ENCODE assay signal across 17 cellular contexts in the genomic region with DNA sequence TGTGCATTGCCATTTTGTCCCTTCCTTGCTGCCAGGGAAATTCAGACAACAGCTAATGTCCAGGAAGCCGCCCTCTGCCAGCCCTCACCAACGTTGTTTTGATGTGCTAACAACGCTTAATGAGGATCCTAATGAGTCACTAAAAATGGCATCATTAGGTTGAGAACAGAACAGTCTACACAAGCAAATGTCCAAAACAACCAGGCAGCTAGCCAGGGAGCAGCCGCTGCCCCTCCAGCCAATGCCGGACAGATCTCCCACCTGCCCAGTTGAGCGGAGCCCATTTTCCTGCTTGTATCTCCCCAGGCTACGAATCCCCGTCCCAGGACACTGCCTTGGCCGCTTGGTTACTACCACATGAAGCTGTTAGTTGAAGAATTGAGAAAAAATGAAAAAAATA. TPM values are rescaled to one million over a fixed set of nuclear protein-coding genes. Genes with fewer than 3 reads are reported as not detected.
DNase-seq lines count a peak whose midpoint lies in the region; ATAC-seq, FAIRE-seq and TF ChIP-seq lines count a peak whose summit lies in the region.
"Had no signal": no experiment of that assay in that cellular context is flagged by ENCODE, and none has a peak within 500 bp of the region (broad histone marks: within the 10 kb centered on the region; RNA-seq: fewer than 3 reads in every experiment).

No MANE protein-coding gene starts in this region.

- peaks cover 10 to 16% of the 10 kb centered on the region in 2 experiments for H3K4me1 Mint-ChIP-seq in H9

- TF ChIP-seq CTCF in H9 (conservative IDR thresholded peaks at IDR 0.05) (no peak), coronary artery (IDR thresholded peaks at IDR 0.05) (no peak), upper lobe of left lung (IDR thresholded peaks at IDR 0.05) (no peak)

- no peak overlapping the region for H2BK15ac ChIP-seq in H9 (ENCODE audit: low read depth, low read length)

- no peaks in the 10 kb centered on the region for H3K23me2 ChIP-seq in H9 (ENCODE audit: insufficient read length, low read depth, low read length, poor library complexity, severe bottlenecking)

- no peaks in the 10 kb centered on the region for H3K36me3 ChIP-seq in upper lobe of left lung

- no peak overlapping the region for H3K14ac ChIP-seq in H9 (ENCODE audit: insufficient read depth, low read length)

- H3K27ac ChIP-seq in H9 (ENCODE audit: insufficient read length, low read depth, low read length) (no peak overlapping the region), coronary artery (no peak overlapping the region), upper lobe of left lung (no peak overlapping the region)

- H3K4me2 ChIP-seq in H9 (ENCODE audit: insufficient read depth, insufficient read length, low read length) = no peak overlapping the region

- H3K4me1 ChIP-seq in H9 (ENCODE audit: insufficient read depth, low read length) = peaks cover 6% of the 10 kb centered on the region
- no peaks in the 10 kb centered on the region for H3K4me1 ChIP-seq in upper lobe of left lung

- H3K18ac ChIP-seq in H9 (ENCODE audit: insufficient read length, low read depth, low read length) = peak overlapping the region; percentile 25

- no CpG with 5 or more reads among the region's 9 CpGs for WGBS in H9 (ENCODE audit: extremely low coverage, insufficient read length, low lambda C conversion rate)
- WGBS in upper lobe of left lung, 2 donors = 74 to 82% methylated on average over 9 of the region's 9 CpGs

- no peak overlapping the region for H2BK5ac ChIP-seq in H9 (ENCODE audit: insufficient read length, low read length)

- H3K9ac ChIP-seq in H9 (ENCODE audit: extremely low read depth, insufficient read length, low read length) = no peak overlapping the region

- H2BK20ac ChIP-seq in H9 (ENCODE audit: low read depth, low read length, poor library complexity, severe bottlenecking) = no peak overlapping the region

- DNase-seq in H9 (peak; percentile 18), coronary artery (ENCODE audit: low spot score) (peak; percentile 35), posterior vena cava (ENCODE audit: low spot score) (peak; percentile 69), upper lobe of left lung (peak; percentile 6 to 24), frontal cortex (ENCODE audit: low spot score in 2 of 2) (no peak)
- no peak for DNase-seq in activated CD4-positive, alpha-beta T cell treated with anti-CD3 and anti-CD28 coated beads, Interleukin-2, amount 50 U/mL, for 48 hours
- DNase-seq: COR-L47; GOT3; HFFc6; NCI-H1092; NCI-H226; NCI-H526 treated with DMSO at 0.1 percent for 48 hours; NK-92 treated with Interleukin-12 subunit alpha and Interleukin-12 subunit beta, amount 100 ng/mL, for 24 hours; SHP77 treated with DMSO at 0.1 percent for 48 hours had no signal

- H3K9me3 ChIP-seq in H9 (ENCODE audit: control insufficient read depth, low read depth, low read length) (no peaks in the 10 kb centered on the region), upper lobe of left lung (peaks cover 0 to 6% (median 4%) of the 10 kb centered on the region in 4 donors)

- no peak overlapping the region for H4K5ac ChIP-seq in H9 (ENCODE audit: insufficient read length, low read depth, low read length)

- H3K36me3 Mint-ChIP-seq in H9 (ENCODE audit: insufficient read depth in 1 of 3, low read depth in 3 of 3) = peaks cover 0 to 4% (median 0%) of the 10 kb centered on the region in 3 experiments; a peak in 2 of 7 replicates

- intact Hi-C loops in posterior vena cava (cut with DNase I) = no loop called here

- H2AK5ac ChIP-seq in H9 (ENCODE audit: insufficient read length, low read length) = no peak overlapping the region

- H3K4ac ChIP-seq in H9 (ENCODE audit: low read depth, low read length) = no peak overlapping the region

- no peak overlapping the region for H4K8ac ChIP-seq in H9 (replicated peaks; ENCODE audit: insufficient read length, low read depth, low read length)

- H4K91ac ChIP-seq in H9 (ENCODE audit: insufficient read length, low read depth, low read length) = no peak overlapping the region

- H4K20me1 ChIP-seq in H9 (ENCODE audit: control insufficient read depth, insufficient read depth, insufficient read length) = peaks cover 2% of the 10 kb centered on the region

- ATAC-seq in upper lobe of left lung (ENCODE audit: low FRiP score in 2 of 2) = no peak
- ATAC-seq in HG02642 (IDR thresholded peaks at IDR 0.05; ENCODE audit: poor library complexity, unreplicated experiment) = no peak

- H3K4me3 ChIP-seq in coronary artery = no peak overlapping the region
- no peak overlapping the region for H3K4me3 ChIP-seq in upper lobe of left lung

- no peaks in the 10 kb centered on the region for H3K79me2 ChIP-seq in H9 (ENCODE audit: insufficient read depth, low read length)

- TF ChIP-seq POLR2A in upper lobe of left lung (IDR thresholded peaks at IDR 0.05) = no peak

- FAIRE-seq in frontal cortex (lab: Jason Lieb, UNC) = no peak

- peaks cover 26% of the 10 kb centered on the region for H3K27me3 Mint-ChIP-seq in H9 (ENCODE audit: low read depth)

- H3K9me3 Mint-ChIP-seq in H9 = peaks cover 6 to 14% of the 10 kb centered on the region in 2 experiments; a peak in 4 of 5 replicates

- H2BK12ac ChIP-seq in H9 (ENCODE audit: insufficient read length, low read depth, low read length) = no peak overlapping the region

- TF ChIP-seq EP300 in upper lobe of left lung (IDR thresholded peaks at IDR 0.05) = no peak

- no peak overlapping the region for H3K27ac Mint-ChIP-seq in H9
- H3K27ac Mint-ChIP-seq: HFFc6 had no signal

- no peaks in the 10 kb centered on the region for H3K79me1 ChIP-seq in H9 (ENCODE audit: insufficient read depth, low read depth, low read length, poor library complexity, severe bottlenecking)

- H2BK120ac ChIP-seq in H9 (ENCODE audit: low read depth, low read length, poor library complexity, severe bottlenecking) = no peak overlapping the region

- no peak overlapping the region for H3K4me3 Mint-ChIP-seq in H9
- H3K4me3 Mint-ChIP-seq: HFFc6 had no signal

- no peak overlapping the region for H2AFZ ChIP-seq in H9 (ENCODE audit: low read length)

- no peaks in the 10 kb centered on the region for H3K27me3 ChIP-seq in H9 (ENCODE audit: insufficient read depth, low read length)
- no peaks in the 10 kb centered on the region for H3K27me3 ChIP-seq in upper lobe of left lung

- H3T11ph ChIP-seq in H9 (ENCODE audit: low read length) = no peak overlapping the region

- H3K56ac ChIP-seq in H9 (ENCODE audit: insufficient read length, low read depth, low read length) = no peak overlapping the region

- no peak overlapping the region for H3K23ac ChIP-seq in H9 (ENCODE audit: insufficient read length, low read depth, low read length)

RNA-seq across cellular contexts. Expression of a gene that starts 40.4 kb away (rescaled TPM):
- 4.4 and 5.3 TPM in 2 replicates for total RNA-seq in H9 (2021)
- 1 to 10 TPM in 1 of 2 donors, under 1 TPM in 1; 0.74 to 1.0 TPM for total RNA-seq in posterior vena cava
- 1 to 10 TPM in 1 of 6 donors, under 1 TPM in 4, not detected in 1; 0.20 to 1.0 (median 0.39) TPM for total RNA-seq in upper lobe of left lung
- 6.1 TPM for total RNA-seq in frontal cortex
- total RNA-seq: HFFc6, OCI-LY7, RPMI7951 had no signal

Comparison
In these comparisons a context has a peak if more than half of its experiments do, and no peak if none do; other contexts are left out.
1. DNase-seq: peak in H9 (single experiment), coronary artery (single experiment), posterior vena cava (single experiment) and upper lobe of left lung (2 of 2); none in frontal cortex (0 of 2) and activated CD4-positive, alpha-beta T cell treated with anti-CD3 and anti-CD28 coated beads, Interleukin-2, amount 50 U/mL, for 48 hours (0 of 2).